In genomic region chr12:79555006-79555925, GRCh38 we compare ENCODE assay signal across 8 cellular contexts.
A peak's percentile ranks its signal among the peaks of the same experiment; 100 is the strongest.
DNase-seq lines count a peak whose midpoint lies in the region; ATAC-seq lines count a peak whose summit lies in the region.

No MANE protein-coding gene starts in this region.

- no peak for ATAC-seq in GM21723 (IDR thresholded peaks at IDR 0.05; ENCODE audit: unreplicated experiment)

- peak; percentile 11 for DNase-seq in NOMO-1 treated with DMSO at 0.1 percent for 48 hours (lab: John Stamatoyannopoulos, UW; ENCODE audit: unreplicated experiment)
- no peak for DNase-seq in NOMO-1 treated with dmso at 0.1 percent for 144 hours (lab: John Stamatoyannopoulos, UW; ENCODE audit: unreplicated experiment)
- DNase-seq in NCI-H2081 (lab: John Stamatoyannopoulos, UW), result peak; percentile 26 to 37
- DNase-seq in cerebellum (ENCODE audit: low spot score), result peak; percentile 8
- peak; percentile 18 for DNase-seq in midbrain (lab: John Stamatoyannopoulos, UW)
- no peak for DNase-seq in NCI-H187 (lab: John Stamatoyannopoulos, UW)
- no peak for DNase-seq in substantia nigra (lab: John Stamatoyannopoulos, UW)

- no peak overlapping the region for H3K27ac ChIP-seq in substantia nigra (ENCODE audit: low read depth, low read length, poor library complexity, severe bottlenecking)

Comparison
In these comparisons a context has a peak if more than half of its experiments do, and no peak if none do; other contexts are left out.
1. DNase-seq: peak in NOMO-1 treated with DMSO at 0.1 percent for 48 hours (single experiment), NCI-H2081 (2 of 2), cerebellum (single experiment) and midbrain (single experiment); none in NOMO-1 treated with dmso at 0.1 percent for 144 hours (single experiment), NCI-H187 (0 of 2) and substantia nigra (0 of 49).